In the genomic region with DNA sequence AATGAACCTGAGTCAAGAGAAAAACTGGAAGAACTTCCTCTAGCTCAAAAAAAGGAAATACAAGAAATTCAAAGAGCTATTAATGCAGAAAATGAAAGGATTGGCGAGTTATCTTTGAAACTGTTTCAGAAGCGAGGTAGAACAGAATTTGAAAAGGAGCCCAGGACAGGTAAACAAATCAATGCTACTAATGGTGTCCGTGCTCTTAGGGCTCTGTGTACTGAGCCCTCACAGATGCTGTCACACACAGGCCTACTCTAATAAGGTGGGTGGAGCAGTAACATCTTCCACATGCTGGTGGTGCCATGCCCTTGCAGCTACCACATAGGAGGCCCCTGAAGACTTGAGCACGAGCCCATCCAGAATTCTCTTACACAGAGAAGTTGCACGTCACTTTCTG, we compare ENCODE assay signal across 8 cellular contexts.
"Had no signal": no experiment of that assay in that cellular context is flagged by ENCODE, and none has a peak within 500 bp of the region (broad histone marks: within the 10 kb centered on the region; RNA-seq: fewer than 3 reads in every experiment).

No MANE protein-coding gene starts in this region.

- H2AFZ ChIP-seq: GM23338 had no signal

- H3K4me2 ChIP-seq: GM23338 had no signal

- H3K9me3 Mint-ChIP-seq: GM23338, H9, IgD-negative memory B cell had no signal

- H3K27ac Mint-ChIP-seq: GM23338, H9, IgD-negative memory B cell had no signal

- H3K4me1 Mint-ChIP-seq: GM23338, H9, IgD-negative memory B cell had no signal

- H3K4me3 Mint-ChIP-seq: GM23338, H9, IgD-negative memory B cell had no signal

- H3K4me3 ChIP-seq: GM23338 had no signal

- DNase-seq: H9, HCEC 1CT, KBM-7 had no signal

- FAIRE-seq: H1, H54, HTR-8/SVneo had no signal

- H3K27me3 Mint-ChIP-seq: IgD-negative memory B cell had no signal

- ATAC-seq: GM23338 had no signal
